20 cellular contexts compared by ENCODE assay signal in genomic region chr17:73393381-73393780, GRCh38.
"Had no signal": no experiment of that assay in that cellular context is flagged by ENCODE, and none has a peak within 500 bp of the region (broad histone marks: within the 10 kb centered on the region; RNA-seq: fewer than 3 reads in every experiment).

No MANE protein-coding gene starts in this region.

- H3K4me3 Mint-ChIP-seq: immature natural killer cell, nephron had no signal

- H3K36me3 ChIP-seq: esophagus muscularis mucosa, gastrocnemius medialis, left lung, neutrophil, stomach, thoracic aorta, transverse colon had no signal

- DNase-seq: effector memory CD4-positive, alpha-beta T cell; gastrocnemius medialis; glutamatergic neuron; immature natural killer cell; naive B cell; small intestine; stimulated activated CD4-positive, alpha-beta T cell treated with anti-CD3 and anti-CD28 coated beads, Interleukin-12 subunit alpha, Interleukin-12 subunit beta, amount 100 ng/mL, for 4 hours; stimulated activated naive CD4-positive, alpha-beta T cell; stomach; substantia nigra; transverse colon had no signal

- H3K9me3 Mint-ChIP-seq: immature natural killer cell, naive B cell, nephron had no signal

- H3K9me3 ChIP-seq: esophagus muscularis mucosa, gastrocnemius medialis, left lung, neutrophil, stomach, thoracic aorta, transverse colon had no signal

- H3K4me1 ChIP-seq: esophagus muscularis mucosa, gastrocnemius medialis, left lung, stomach, transverse colon had no signal

- FAIRE-seq: keratinocyte, small intestine had no signal

- H3K36me3 Mint-ChIP-seq: immature natural killer cell had no signal

- H3K27ac Mint-ChIP-seq: immature natural killer cell, nephron, progenitor cell of endocrine pancreas had no signal

- H3K27ac ChIP-seq: epithelial cell of prostate, esophagus muscularis mucosa, gastrocnemius medialis, left lung, neutrophil, stomach, thoracic aorta, transverse colon had no signal

- H3K4me1 Mint-ChIP-seq: immature natural killer cell, naive B cell had no signal

- ATAC-seq: gastrocnemius medialis, left lung, right cardiac atrium had no signal

- H3K4me3 ChIP-seq: esophagus muscularis mucosa, gastrocnemius medialis, left lung, stomach, thoracic aorta, transverse colon had no signal

- H3K27me3 ChIP-seq: gastrocnemius medialis, left lung, neutrophil, stomach, transverse colon had no signal

- H3K27me3 Mint-ChIP-seq: naive B cell, progenitor cell of endocrine pancreas had no signal
